18 cellular contexts compared by ENCODE assay signal in genomic region chr2:67412424-67412823, GRCh38. TPM values are rescaled to one million over a fixed set of nuclear protein-coding genes. Genes with fewer than 3 reads are reported as not detected.
DNase-seq lines count a peak whose midpoint lies in the region; ATAC-seq and TF ChIP-seq lines count a peak whose summit lies in the region.
"Had no signal": no experiment of that assay in that cellular context is flagged by ENCODE, and none has a peak within 500 bp of the region (broad histone marks: within the 10 kb centered on the region; RNA-seq: fewer than 3 reads in every experiment).

No MANE protein-coding gene starts in this region.

- H3K18ac ChIP-seq in IMR-90 (ENCODE audit: low read depth, low read length) = no peak overlapping the region

- no peak for TF ChIP-seq POLR2A in IMR-90 (IDR thresholded peaks at IDR 0.05; ENCODE audit: low read depth, low read length)

- H2AFZ ChIP-seq in SK-N-SH (ENCODE audit: low read depth) (no peak overlapping the region), IMR-90 (replicated peaks; ENCODE audit: low read length, poor library complexity) (no peak overlapping the region)
- H2AFZ ChIP-seq: GM23248 had no signal

- 0 out of 4 replicates have a peak, but pooled peaks of 1 of the 2 experiments have one; percentile 16 for TF ChIP-seq EP300 in SK-N-SH (IDR thresholded peaks at IDR 0.05; ENCODE audit: borderline replicate concordance in 1 of 2, low read depth in 1 of 2, low read length in 1 of 2)

- H3K79me1 ChIP-seq in IMR-90 (ENCODE audit: low read depth in 1 of 2, low read length in 2 of 2) = peaks cover under 1 to 4% of the 10 kb centered on the region in 2 experiments

- H3K36me3 ChIP-seq in SK-N-SH (replicated peaks in 1 of 2; ENCODE audit: control insufficient read depth in 1 of 2, insufficient read depth in 2 of 2, low read length in 1 of 2) (peaks cover 41 to 45% of the 10 kb centered on the region in 2 experiments), IMR-90 (ENCODE audit: control insufficient read depth, insufficient read depth, low read length) (peaks cover 7% of the 10 kb centered on the region), brain microvascular endothelial cell (replicated peaks) (peaks cover 2% of the 10 kb centered on the region)

- no peaks in the 10 kb centered on the region; the same call in 1 of the 2 replicates for H3K9me2 ChIP-seq in SK-N-SH

- H4K8ac ChIP-seq in IMR-90 (ENCODE audit: low read depth in 2 of 2, low read length in 2 of 2) = no peak overlapping the region

- H3K23ac ChIP-seq in IMR-90 (ENCODE audit: low read depth, low read length) = no peak overlapping the region

- H3K4me3 ChIP-seq in SK-N-SH (ENCODE audit: low read depth in 2 of 2, low read length in 1 of 2) (no peak overlapping the region), IMR-90 (ENCODE audit: insufficient read depth, low read depth, low read length) (no peak overlapping the region), brain microvascular endothelial cell (ENCODE audit: low read depth, low read length) (no peak overlapping the region)
- H3K4me3 ChIP-seq: A549, BLaER1, GM23248, K562 had no signal

- CTCF ChIA-PET in SK-N-SH (lab: Yijun Ruan, JAX) = interaction anchor here (0.9 kb wide), 1 partner anchor 9 kb away, joined by 4 read pairs; no protein-coding TSS in a partner anchor
- CTCF ChIA-PET in IMR-90 (lab: Yijun Ruan, JAX) = interaction anchor here (0.6 kb wide), 1 partner anchor 10 kb away, joined by 4 read pairs; no protein-coding TSS in a partner anchor

- H3K56ac ChIP-seq in IMR-90 (ENCODE audit: extremely low read depth, insufficient read depth, low read length) = 0 out of 2 replicates have a peak overlapping the region, but pooled peaks have one; percentile 10

- DNase-seq in SK-N-SH = no peak
- DNase-seq in IMR-90 = peak; percentile 8
- peak; percentile 41 for DNase-seq in brain microvascular endothelial cell
- DNase-seq in hepatic stellate cell (ENCODE audit: low spot score) = no peak
- no peak for DNase-seq in COR-L47 (lab: John Stamatoyannopoulos, UW)
- DNase-seq in NCI-H82 (lab: John Stamatoyannopoulos, UW) = no peak
- DNase-seq: AML-193; Calu3; CD4-positive, alpha-beta memory T cell; DND-41; GF-D8; GM23248; HCEC 1CT had no signal

- POLR2A ChIA-PET in SK-N-SH (lab: Yijun Ruan, JAX) (no interaction called here), IMR-90 (lab: Charles Lee; ENCODE audit: unreplicated experiment) (no interaction called here)

- H3K9ac ChIP-seq in SK-N-SH (no peak overlapping the region), IMR-90 (ENCODE audit: low read depth, low read length) (no peak overlapping the region)
- H3K9ac ChIP-seq: BLaER1, GM23248 had no signal

- H2BK20ac ChIP-seq in IMR-90 (ENCODE audit: low read depth, low read length) = no peak overlapping the region

- no peak for TF ChIP-seq CTCF in SK-N-SH (IDR thresholded peaks at IDR 0.05)
- no peak for TF ChIP-seq CTCF in IMR-90 (conservative IDR thresholded peaks at IDR 0.05; ENCODE audit: low read depth, low read length)
- no peak for TF ChIP-seq CTCF in brain microvascular endothelial cell (IDR thresholded peaks at IDR 0.05; ENCODE audit: low read depth, low read length, missing control alignments)

- in situ Hi-C loops in IMR-90 (cut with MboI; ENCODE audit: low sequenced_read_pairs) (no loop called here), brain microvascular endothelial cell (cut with HindIII; ENCODE audit: low pct_ligation_motif_present, low sequenced_read_pairs) (no loop called here)

- intact Hi-C loops in IMR-90 (cut with micrococcal nuclease) = no loop called here

- H3K4me2 ChIP-seq in SK-N-SH (no peak overlapping the region), IMR-90 (ENCODE audit: low read depth, low read length) (no peak overlapping the region)
- H3K4me2 ChIP-seq: A549, BLaER1 had no signal

- BruUV-seq in IMR-90 (replicated peaks; lab: Mats Ljungman, UMichigan) = no TSS peak

- H3K14ac ChIP-seq in IMR-90 (replicated peaks; ENCODE audit: low read depth, low read length) = no peak overlapping the region

- no peak overlapping the region for H2BK120ac ChIP-seq in IMR-90 (ENCODE audit: low read depth, low read length)

- no peak for ATAC-seq in SK-N-SH treated with all-trans-retinoic acid at 6 μM for 48 hours
- ATAC-seq in IMR-90 (ENCODE audit: low read depth) = no peak
- ATAC-seq: K562 had no signal

- H3F3A ChIP-seq in SK-N-SH (replicated peaks; ENCODE audit: insufficient read depth) = peaks cover 4% of the 10 kb centered on the region

- no peak overlapping the region for H2BK15ac ChIP-seq in IMR-90 (ENCODE audit: low read depth, low read length)

- H3K27me3 ChIP-seq in SK-N-SH (ENCODE audit: insufficient read depth) = no peaks in the 10 kb centered on the region
- no peaks in the 10 kb centered on the region for H3K27me3 ChIP-seq in IMR-90 (ENCODE audit: control insufficient read depth, insufficient read depth, low read length)
- H3K27me3 ChIP-seq in brain microvascular endothelial cell (replicated peaks) = no peaks in the 10 kb centered on the region
- H3K27me3 ChIP-seq: BLaER1 had no signal

- no peak overlapping the region for H2AK5ac ChIP-seq in IMR-90 (ENCODE audit: low read depth, low read length)

- dilution Hi-C loops in IMR-90 (cut with HindIII; ENCODE audit: low sequenced_read_pairs, unreplicated experiment) = no loop called here

- H3K9me1 ChIP-seq in IMR-90 (ENCODE audit: insufficient read depth, low read length) = peaks cover 2% of the 10 kb centered on the region; the same call in 1 of the 2 replicates

- H3K79me2 ChIP-seq in SK-N-SH (ENCODE audit: insufficient read depth) = no peaks in the 10 kb centered on the region

- H4K5ac ChIP-seq in IMR-90 (ENCODE audit: low read depth, low read length) = no peak overlapping the region

- H3K27ac ChIP-seq in SK-N-SH (ENCODE audit: low read depth in 2 of 2, low read length in 1 of 2) (peak overlapping the region in 1 of 2 experiments; percentile 14; a peak in 1 of 4 replicates), IMR-90 (ENCODE audit: insufficient read depth, low read length) (no peak overlapping the region), brain microvascular endothelial cell (no peak overlapping the region)
- H3K27ac ChIP-seq: 22Rv1, A549, BLaER1, GM23248 had no signal

- no peak overlapping the region for H2BK5ac ChIP-seq in IMR-90 (ENCODE audit: low read depth, low read length, poor library complexity, severe bottlenecking)

- no peak overlapping the region for H3K4ac ChIP-seq in IMR-90 (ENCODE audit: low read depth, low read length)

- H2AK9ac ChIP-seq in IMR-90 (replicated peaks; ENCODE audit: low read depth, low read length, poor library complexity) = no peak overlapping the region

- H3K4me1 ChIP-seq in SK-N-SH (ENCODE audit: control insufficient read depth in 1 of 2, insufficient read depth in 2 of 2, low read depth in 1 of 2, low read length in 1 of 2) (peaks cover 0 to 6% of the 10 kb centered on the region in 2 experiments; a peak in 1 of 4 replicates), IMR-90 (ENCODE audit: control insufficient read depth, insufficient read depth, low read length) (no peaks in the 10 kb centered on the region)
- H3K4me1 ChIP-seq: BLaER1 had no signal

- TF ChIP-seq RAD21 in SK-N-SH (IDR thresholded peaks at IDR 0.05; ENCODE audit: low read length) (no peak), IMR-90 (IDR thresholded peaks at IDR 0.05; ENCODE audit: low read length) (no peak)

- H3K9me3 ChIP-seq in SK-N-SH (no peaks in the 10 kb centered on the region), IMR-90 (ENCODE audit: control insufficient read depth, insufficient read depth, low read length) (no peaks in the 10 kb centered on the region)
- H3K9me3 ChIP-seq: A549, BLaER1 had no signal

- 67% methylated on average over 3 of the region's 3 CpGs for WGBS in SK-N-SH (ENCODE audit: low lambda C conversion rate)
- WGBS in IMR-90 (ENCODE audit: extremely low coverage in 2 of 2, insufficient read length in 1 of 2), 2 experiments = no CpG with 5 or more reads among the region's 3 CpGs

- H4K91ac ChIP-seq in IMR-90 (ENCODE audit: insufficient read depth, low read depth, low read length) = no peak overlapping the region

- H4K20me1 ChIP-seq in SK-N-SH (ENCODE audit: insufficient read depth) (no peaks in the 10 kb centered on the region), IMR-90 (ENCODE audit: insufficient read depth, low read length) (no peaks in the 10 kb centered on the region)
- H4K20me1 ChIP-seq: BLaER1 had no signal

TF ChIP-seq in SK-N-SH, 30 proteins besides CTCF, POLR2A, EP300 and RAD21:
- TF ChIP-seq POLR2AphosphoS5 (IDR thresholded peaks at IDR 0.05; ENCODE audit: low read depth, low read length) (no peak), FOSL2 (IDR thresholded peaks at IDR 0.05; ENCODE audit: borderline replicate concordance, low read depth) (peak; percentile 12; the same call in 1 of the 2 replicates)

TF ChIP-seq in SK-N-SH treated with all-trans-retinoic acid at 6 μM for 48 hours, 23 proteins besides CTCF, POLR2A, EP300 and RAD21:
- no peak for TF ChIP-seq TCF4 (CRISPR knock-in tag; IDR thresholded peaks at IDR 0.05; ENCODE audit: borderline replicate concordance)
- no peak for TF ChIP-seq RARB (CRISPR knock-in tag; IDR thresholded peaks at IDR 0.05)

TF ChIP-seq in IMR-90, 13 proteins besides CTCF, POLR2A, EP300 and RAD21:
- TF ChIP-seq, protein P1, sequence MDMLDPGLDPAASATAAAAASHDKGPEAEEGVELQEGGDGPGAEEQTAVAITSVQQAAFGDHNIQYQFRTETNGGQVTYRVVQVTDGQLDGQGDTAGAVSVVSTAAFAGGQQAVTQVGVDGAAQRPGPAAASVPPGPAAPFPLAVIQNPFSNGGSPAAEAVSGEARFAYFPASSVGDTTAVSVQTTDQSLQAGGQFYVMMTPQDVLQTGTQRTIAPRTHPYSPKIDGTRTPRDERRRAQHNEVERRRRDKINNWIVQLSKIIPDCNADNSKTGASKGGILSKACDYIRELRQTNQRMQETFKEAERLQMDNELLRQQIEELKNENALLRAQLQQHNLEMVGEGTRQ (IDR thresholded peaks at IDR 0.05; ENCODE audit: low read depth, low read length) = no peak
TF ChIP-seq in IMR-90: peak in this region for 0.

RNA-seq across cellular contexts. Expression of gene ETAA1, which starts 15.3 kb away (rescaled TPM):
- polyA plus RNA-seq in SK-N-SH (2012; rRNA removed) (6.8 and 8.2 TPM in 2 replicates), IMR-90 (2012; rRNA removed) (5.2 and 6.9 TPM in 2 replicates)
- 8.7 and 11.7 TPM in 2 replicates for polyA plus RNA-seq in SK-N-SH (2012; cell fraction: cytosol; rRNA removed)
- polyA plus RNA-seq in SK-N-SH (2012; cell fraction: nucleus; rRNA removed) = 6.9 and 11.9 TPM in 2 replicates
- total RNA-seq in IMR-90 (2012; rRNA removed) = 8.1 and 19.2 TPM in 2 replicates
- 2.3 and 2.4 TPM in 2 replicates for polyA plus RNA-seq in IMR-90 (2012; cell fraction: cytosol; rRNA removed)
- 3.4 and 12.7 TPM in 2 replicates for polyA plus RNA-seq in IMR-90 (2012; cell fraction: nucleus; rRNA removed; ENCODE audit: low replicate concordance)

Comparison
In these comparisons a context has a peak if more than half of its experiments do, and no peak if none do; other contexts are left out.
1. DNase-seq: peak in IMR-90 (single experiment) and brain microvascular endothelial cell (single experiment); none in SK-N-SH (single experiment), hepatic stellate cell (single experiment), COR-L47 (single experiment) and NCI-H82 (single experiment).